In the genomic region with DNA sequence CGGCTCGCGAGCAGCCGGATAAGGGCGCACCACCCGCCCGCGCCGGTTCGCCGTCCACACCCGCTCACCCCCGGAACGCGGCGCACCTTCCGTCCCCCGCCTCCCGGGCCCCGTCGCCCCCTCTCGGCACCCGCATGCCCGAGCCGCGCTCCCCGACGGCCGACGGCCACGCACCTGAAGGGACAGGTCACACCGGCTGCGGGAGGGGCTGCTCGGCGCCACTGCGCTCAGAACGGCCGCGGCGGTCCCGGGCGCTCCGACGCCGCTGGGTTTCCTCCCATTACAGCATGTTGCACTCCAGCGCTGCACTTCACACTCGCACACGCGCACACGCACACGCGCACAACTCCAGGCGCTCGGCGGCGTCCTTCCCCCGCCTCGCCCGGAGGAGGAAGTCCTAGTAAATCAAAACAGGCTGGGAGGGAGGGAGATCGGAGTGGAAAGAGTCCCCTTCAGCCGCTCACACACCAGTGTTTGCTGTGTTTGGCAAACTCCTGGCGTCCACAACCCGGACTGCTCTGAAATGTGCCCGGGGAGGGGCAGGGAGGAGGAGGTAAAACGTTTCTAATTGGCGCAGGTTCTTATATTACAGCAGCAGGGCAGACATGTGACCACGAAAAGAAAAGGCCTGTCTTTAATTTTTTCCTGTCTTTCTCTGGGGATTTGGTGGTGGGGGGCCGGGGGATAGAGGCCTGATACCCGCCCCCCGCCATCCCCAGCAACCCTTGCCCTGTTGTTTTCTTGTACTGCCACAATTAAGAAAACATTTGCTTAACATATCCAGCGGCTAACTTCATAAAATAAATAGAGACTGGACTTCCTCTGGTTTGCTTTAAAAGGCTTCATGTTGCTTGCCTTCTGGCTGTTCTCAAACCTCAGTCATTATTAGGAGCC, we compare ENCODE assay signal across 8 cellular contexts.
A peak's percentile ranks its signal among the peaks of the same experiment; 100 is the strongest.
DNase-seq lines count a peak whose midpoint lies in the region; ATAC-seq, FAIRE-seq and TF ChIP-seq lines count a peak whose summit lies in the region.

No MANE protein-coding gene starts in this region.

- H3K36me3 ChIP-seq in HUES6 (ENCODE audit: control insufficient read depth, insufficient read depth, low read length) (no peaks in the 10 kb centered on the region), RWPE2 (ENCODE audit: low read depth) (no peaks in the 10 kb centered on the region), neural progenitor cell (no peaks in the 10 kb centered on the region), thoracic aorta (no peaks in the 10 kb centered on the region)

- peak overlapping the region; percentile 69 for H3K27ac Mint-ChIP-seq in activated naive CD4-positive, alpha-beta T cell treated with anti-CD3 and anti-CD28 coated beads, Interleukin-2, amount 10 ng/mL, durations not matched to agents 7 days and 5 days
- no peak overlapping the region for H3K27ac Mint-ChIP-seq in neural progenitor cell

- no peaks in the 10 kb centered on the region for H3K36me3 Mint-ChIP-seq in activated naive CD4-positive, alpha-beta T cell treated with anti-CD3 and anti-CD28 coated beads, Interleukin-2, amount 10 ng/mL, durations not matched to agents 7 days and 5 days
- H3K36me3 Mint-ChIP-seq in neural progenitor cell, result no peaks in the 10 kb centered on the region

- H3K9ac ChIP-seq in HUES6 (ENCODE audit: low read length) (peak overlapping the region; percentile 60), neural progenitor cell (no peak overlapping the region)

- TF ChIP-seq CTCF in AG10803 (conservative IDR thresholded peaks at IDR 0.05; ENCODE audit: low read length) (0 out of 2 replicates have a peak, but pooled peaks have one; percentile 1), RWPE2 (IDR thresholded peaks at IDR 0.05; ENCODE audit: poor library complexity, severe bottlenecking) (no peak), neural progenitor cell (IDR thresholded peaks at IDR 0.05) (no peak), thoracic aorta (IDR thresholded peaks at IDR 0.05) (peak; percentile 9)

- H3F3A ChIP-seq in neural progenitor cell (ENCODE audit: low read depth), result peaks cover 39% of the 10 kb centered on the region

- H3K9me3 ChIP-seq in HUES6 (ENCODE audit: control insufficient read depth, insufficient read depth, low read depth, low read length) (no peaks in the 10 kb centered on the region), RWPE2 (ENCODE audit: severe bottlenecking) (no peaks in the 10 kb centered on the region), neural progenitor cell (ENCODE audit: low read depth) (no peaks in the 10 kb centered on the region), thoracic aorta (no peaks in the 10 kb centered on the region)

- ATAC-seq in GM19035 (IDR thresholded peaks at IDR 0.05; ENCODE audit: unreplicated experiment) (peak; percentile 35), RWPE2 (ENCODE audit: low read depth) (peak; percentile 47), thoracic aorta (ENCODE audit: insufficient number of reproducible peaks, low FRiP score, low read depth) (peak; percentile 56)

- H3K4me2 ChIP-seq in neural progenitor cell, result peak overlapping the region; percentile 86

- H3K9me3 Mint-ChIP-seq in activated naive CD4-positive, alpha-beta T cell treated with anti-CD3 and anti-CD28 coated beads, Interleukin-2, amount 10 ng/mL, durations not matched to agents 7 days and 5 days, result no peaks in the 10 kb centered on the region
- no peaks in the 10 kb centered on the region for H3K9me3 Mint-ChIP-seq in neural progenitor cell

- peaks cover 25% of the 10 kb centered on the region for H3K4me1 Mint-ChIP-seq in activated naive CD4-positive, alpha-beta T cell treated with anti-CD3 and anti-CD28 coated beads, Interleukin-2, amount 10 ng/mL, durations not matched to agents 7 days and 5 days
- H3K4me1 Mint-ChIP-seq in neural progenitor cell, result peaks cover 25% of the 10 kb centered on the region

- H4K20me1 ChIP-seq in neural progenitor cell (ENCODE audit: low read depth), result no peaks in the 10 kb centered on the region

- no peak for FAIRE-seq in frontal cortex (lab: Jason Lieb, UNC)

- H3K27ac ChIP-seq in HUES6 (ENCODE audit: low read depth, low read length) (no peak overlapping the region), RWPE2 (ENCODE audit: poor library complexity, severe bottlenecking) (peak overlapping the region; percentile 96), neural progenitor cell (no peak overlapping the region), thoracic aorta (peak overlapping the region; percentile 92 to 94)

- H3K4me3 ChIP-seq in AG10803 (ENCODE audit: low read length) (peak overlapping the region; percentile 94), HUES6 (ENCODE audit: low read depth, low read length) (peak overlapping the region; percentile 67), RWPE2 (ENCODE audit: severe bottlenecking) (peak overlapping the region; percentile 85), neural progenitor cell (peak overlapping the region; percentile 76), thoracic aorta (peak overlapping the region; percentile 94)

- H3K27me3 ChIP-seq in HUES6 (ENCODE audit: control insufficient read depth, insufficient read depth, low read length) (peaks cover 36% of the 10 kb centered on the region), RWPE2 (ENCODE audit: insufficient read depth, poor library complexity, severe bottlenecking) (no peaks in the 10 kb centered on the region), neural progenitor cell (peaks cover 35% of the 10 kb centered on the region), thoracic aorta (replicated peaks; ENCODE audit: insufficient read depth) (no peaks in the 10 kb centered on the region)

- H2AFZ ChIP-seq in neural progenitor cell (replicated peaks), result peak overlapping the region; percentile 98

- H3K4me1 ChIP-seq in HUES6 (ENCODE audit: control insufficient read depth, insufficient read depth, low read length), result peaks cover 26% of the 10 kb centered on the region
- H3K4me1 ChIP-seq in RWPE2 (ENCODE audit: insufficient read depth, poor library complexity, severe bottlenecking), result peaks cover 9% of the 10 kb centered on the region
- peaks cover 19% of the 10 kb centered on the region for H3K4me1 ChIP-seq in neural progenitor cell
- peaks cover 0 to 25% of the 10 kb centered on the region in 2 donors for H3K4me1 ChIP-seq in thoracic aorta (ENCODE audit: control insufficient read depth in 1 of 2, low read depth in 2 of 2)

- DNase-seq in AG10803 (ENCODE audit: low read depth) (peak; percentile 90), RWPE2 (ENCODE audit: low spot score) (peak; percentile 71), frontal cortex (ENCODE audit: low spot score in 2 of 2) (peak; percentile 47 to 56), neural progenitor cell (ENCODE audit: low spot score) (peak; percentile 77), thoracic aorta (ENCODE audit: low spot score) (peak; percentile 36)
- peak; percentile 67 for DNase-seq in activated naive CD4-positive, alpha-beta T cell treated with anti-CD3 and anti-CD28 coated beads, Interleukin-2, amount 10 ng/mL, durations not matched to agents 7 days and 5 days

- peak overlapping the region; percentile 76 for H3K4me3 Mint-ChIP-seq in activated naive CD4-positive, alpha-beta T cell treated with anti-CD3 and anti-CD28 coated beads, Interleukin-2, amount 10 ng/mL, durations not matched to agents 7 days and 5 days
- H3K4me3 Mint-ChIP-seq in neural progenitor cell, result peak overlapping the region; percentile 87

- CTCF ChIA-PET in activated naive CD4-positive, alpha-beta T cell treated with anti-CD3 and anti-CD28 coated beads, Interleukin-2, amount 10 ng/mL, durations not matched to agents 7 days and 5 days (lab: Charles Lee), result no interaction called here

- H3K27me3 Mint-ChIP-seq in activated naive CD4-positive, alpha-beta T cell treated with anti-CD3 and anti-CD28 coated beads, Interleukin-2, amount 10 ng/mL, durations not matched to agents 7 days and 5 days, result peaks cover 40% of the 10 kb centered on the region
- H3K27me3 Mint-ChIP-seq in neural progenitor cell (ENCODE audit: insufficient read depth, low read depth), result peaks cover 30% of the 10 kb centered on the region

- peaks cover 24% of the 10 kb centered on the region for H3K79me2 ChIP-seq in neural progenitor cell (ENCODE audit: low read depth)

Comparison
In these comparisons a context has a peak if more than half of its experiments do, and no peak if none do; other contexts are left out.
1. DNase-seq: peak in every context shown above with its lines; median percentile 90 in AG10803; 77 in neural progenitor cell; 71 in RWPE2; 67 in activated naive CD4-positive, alpha-beta T cell treated with anti-CD3 and anti-CD28 coated beads, Interleukin-2, amount 10 ng/mL, durations not matched to agents 7 days and 5 days; 52 in frontal cortex; 36 in thoracic aorta.
2. CTCF ChIP-seq: peak in AG10803 (single experiment) and thoracic aorta (single experiment); none in RWPE2 (single experiment) and neural progenitor cell (single experiment).
3. H3K27ac ChIP-seq: peak in RWPE2 (single experiment) and thoracic aorta (2 of 2); none in HUES6 (single experiment) and neural progenitor cell (single experiment).
4. Peak in every context shown above with its lines, with median percentiles within 50 percentile points of each other: H3K4me3 ChIP-seq and ATAC-seq.